In genomic region chr9:126705311-126705766, GRCh38 we compare ENCODE assay signal across 1 cellular context.
TF ChIP-seq lines count a peak whose summit lies in the region.

No MANE protein-coding gene starts in this region.

TF ChIP-seq in WTC11, 78 proteins besides CTCF, POLR2A, EP300 and RAD21 (continued from another document):
- TF ChIP-seq ARID4B (CRISPR knock-in tag; IDR thresholded peaks at IDR 0.05; ENCODE audit: borderline replicate concordance) (no peak; the same call in 1 of the 2 replicates), ZNF671 (CRISPR knock-in tag; IDR thresholded peaks at IDR 0.05) (no peak), SMAD4 (CRISPR knock-in tag; IDR thresholded peaks at IDR 0.05) (no peak), ATF3 (CRISPR knock-in tag; conservative IDR thresholded peaks at IDR 0.05) (no peak), ETV6 (CRISPR knock-in tag; IDR thresholded peaks at IDR 0.05) (peak; percentile 96), ZNF416 (CRISPR knock-in tag; IDR thresholded peaks at IDR 0.05) (no peak), FOXK1 (CRISPR knock-in tag; IDR thresholded peaks at IDR 0.05) (peak; percentile 70; the same call in 1 of the 2 replicates), ZNF512 (CRISPR knock-in tag; IDR thresholded peaks at IDR 0.05; ENCODE audit: borderline replicate concordance) (no peak), E2F5 (CRISPR knock-in tag; IDR thresholded peaks at IDR 0.05) (0 out of 2 replicates have a peak, but pooled peaks have one; percentile 41), MXD4 (CRISPR knock-in tag; IDR thresholded peaks at IDR 0.05; ENCODE audit: borderline replicate concordance) (no peak), SP1 (CRISPR knock-in tag; conservative IDR thresholded peaks at IDR 0.05) (peak; percentile 30; the same call in 1 of the 2 replicates), ERG (CRISPR knock-in tag; IDR thresholded peaks at IDR 0.05) (no peak), CREB1 (CRISPR knock-in tag; IDR thresholded peaks at IDR 0.05) (peak; percentile 90; the same call in 1 of the 2 replicates), ATF6 (CRISPR knock-in tag; IDR thresholded peaks at IDR 0.05) (no peak), ZSCAN18 (CRISPR knock-in tag; IDR thresholded peaks at IDR 0.05) (no peak), TEAD1 (CRISPR knock-in tag; IDR thresholded peaks at IDR 0.05) (peak; percentile 63; the same call in 1 of the 2 replicates), TCF7 (CRISPR knock-in tag; IDR thresholded peaks at IDR 0.05; ENCODE audit: low read depth) (no peak), ZNF263 (CRISPR knock-in tag; IDR thresholded peaks at IDR 0.05; ENCODE audit: low read depth) (no peak), FOXP1 (CRISPR knock-in tag; IDR thresholded peaks at IDR 0.05; ENCODE audit: borderline replicate concordance) (peak; percentile 81; the same call in 1 of the 2 replicates), NR1H2 (CRISPR knock-in tag; IDR thresholded peaks at IDR 0.05) (no peak), NFE2L1 (CRISPR knock-in tag; IDR thresholded peaks at IDR 0.05) (peak; percentile 78; the same call in 1 of the 2 replicates), ZNF281 (CRISPR knock-in tag; IDR thresholded peaks at IDR 0.05) (peak; percentile 55; the same call in 1 of the 2 replicates), NFATC4 (CRISPR knock-in tag; IDR thresholded peaks at IDR 0.05) (no peak), PRDM15 (CRISPR knock-in tag; IDR thresholded peaks at IDR 0.05) (no peak), NFYB (CRISPR knock-in tag; conservative IDR thresholded peaks at IDR 0.05; ENCODE audit: low read depth) (no peak), ZNF317 (CRISPR knock-in tag; IDR thresholded peaks at IDR 0.05; ENCODE audit: borderline replicate concordance, low read depth) (no peak), HMGXB4 (CRISPR knock-in tag; IDR thresholded peaks at IDR 0.05) (peak; percentile 57; the same call in 1 of the 2 replicates), MYBL2 (CRISPR knock-in tag; IDR thresholded peaks at IDR 0.05) (0 out of 2 replicates have a peak, but pooled peaks have one; percentile 54)
